Comparison of ENCODE assay signal across 21 cellular contexts in the genomic region with DNA sequence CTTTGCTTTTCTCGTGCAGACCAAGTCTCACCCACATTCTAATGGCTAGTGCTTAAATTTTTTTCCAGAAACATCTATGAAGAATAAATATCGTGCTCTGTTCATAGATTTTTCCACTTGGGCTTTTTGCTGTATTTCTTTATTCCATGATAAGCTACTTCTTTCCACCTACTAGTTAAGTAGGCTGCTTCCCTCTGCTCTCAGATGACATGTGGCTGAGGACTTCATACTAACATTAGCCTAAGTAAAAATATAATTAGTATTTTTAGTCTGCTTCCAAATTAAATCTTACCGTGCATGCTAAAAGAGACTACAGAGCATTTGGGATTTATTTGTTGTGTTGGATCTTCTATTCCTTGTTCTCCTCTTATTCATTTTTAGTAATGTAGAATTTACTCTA.
DNase-seq lines count a peak whose midpoint lies in the region; ATAC-seq and TF ChIP-seq lines count a peak whose summit lies in the region.
"Had no signal": no experiment of that assay in that cellular context is flagged by ENCODE, and none has a peak within 500 bp of the region (broad histone marks: within the 10 kb centered on the region; RNA-seq: fewer than 3 reads in every experiment).

No MANE protein-coding gene starts in this region.

- H3K36me3 Mint-ChIP-seq in endothelial cell (ENCODE audit: low read depth, unreplicated experiment): peaks cover 9% of the 10 kb centered on the region
- H3K36me3 Mint-ChIP-seq: CD8-positive, alpha-beta memory T cell had no signal

- TF ChIP-seq CTCF in HEK293 (tag by site-specific recombination; IDR thresholded peaks at IDR 0.05): no peak
- TF ChIP-seq CTCF in endothelial cell (IDR thresholded peaks at IDR 0.05; ENCODE audit: unreplicated experiment): no peak

- intact Hi-C loops in Right ventricle myocardium superior (cut with DNase I) (no loop called here), left cardiac atrium (cut with DNase I) (no loop called here), left ventricle myocardium superior (cut with micrococcal nuclease) (no loop called here)

- peaks cover 24% of the 10 kb centered on the region for H3K4me1 Mint-ChIP-seq in endothelial cell (ENCODE audit: unreplicated experiment)

- no peaks in the 10 kb centered on the region for H3K9me3 ChIP-seq in HEK293 (ENCODE audit: control insufficient read depth, insufficient read depth, low read depth, low read length)

- CTCF ChIA-PET in HEK293 (lab: Yijun Ruan, JAX): no interaction called here

- no peaks in the 10 kb centered on the region for H3K36me3 ChIP-seq in HEK293 (ENCODE audit: control insufficient read depth in 2 of 2, insufficient read depth in 1 of 2, low read length in 2 of 2)

- DNase-seq in Right ventricle myocardium superior (no peak), left cardiac atrium (no peak), left ventricle myocardium superior (no peak), putamen (ENCODE audit: low spot score) (peak; percentile 61), endothelial cell (ENCODE audit: low spot score) (no peak), germinal center (ENCODE audit: low spot score) (no peak)
- no peak for DNase-seq in central memory CD4-positive, alpha-beta T cell
- DNase-seq: 8988T; Calu3; CD8-positive, alpha-beta memory T cell; DMS53; EL; GF-D8; Karpas-422; NCI-H2107; NCI-H226; NCI-H510A treated with DMSO at 0.1 percent for 48 hours; NCI-H748 treated with DMSO at 0.1 percent for 48 hours had no signal

- no peak overlapping the region for H3K4me3 Mint-ChIP-seq in endothelial cell (ENCODE audit: unreplicated experiment)
- H3K4me3 Mint-ChIP-seq: CD8-positive, alpha-beta memory T cell had no signal

- H3K4me1 ChIP-seq in HEK293 (ENCODE audit: control insufficient read depth, insufficient read depth, low read length): peaks cover 19% of the 10 kb centered on the region

- H3K4me3 ChIP-seq in HEK293 (ENCODE audit: low read depth, low read length): no peak overlapping the region

- POLR2A ChIA-PET in HEK293 (lab: Yijun Ruan, JAX): no interaction called here

- no peaks in the 10 kb centered on the region for H3K27me3 Mint-ChIP-seq in endothelial cell (ENCODE audit: unreplicated experiment)

- H3K9me3 Mint-ChIP-seq in endothelial cell (ENCODE audit: unreplicated experiment): no peaks in the 10 kb centered on the region
- H3K9me3 Mint-ChIP-seq: CD8-positive, alpha-beta memory T cell had no signal

- ATAC-seq in Right ventricle myocardium superior (ENCODE audit: poor library complexity) (peak; percentile 5), left cardiac atrium (no peak), left ventricle myocardium superior (peak; percentile 22)

- no peak overlapping the region for H3K27ac ChIP-seq in HEK293 (ENCODE audit: extremely low read depth, low read depth, low read length)
- H3K27ac ChIP-seq: C4-2B, RWPE1 had no signal

- no peak overlapping the region for H3K27ac Mint-ChIP-seq in endothelial cell (ENCODE audit: unreplicated experiment)
- H3K27ac Mint-ChIP-seq: CD8-positive, alpha-beta memory T cell had no signal

TF ChIP-seq in HEK293, 187 proteins besides CTCF, POLR2A, EP300 and RAD21:
- TF ChIP-seq ZBTB17 (tag by site-specific recombination; IDR thresholded peaks at IDR 0.05) (0 out of 2 replicates have a peak, but pooled peaks have one; percentile 1), ZBTB49 (tag by site-specific recombination; IDR thresholded peaks at IDR 0.05; ENCODE audit: low read depth) (no peak), ZNF521 (tag by site-specific recombination; IDR thresholded peaks at IDR 0.05) (no peak), ZBTB21 (tag by site-specific recombination; IDR thresholded peaks at IDR 0.05) (no peak), ZNF701 (tag by site-specific recombination; IDR thresholded peaks at IDR 0.05) (no peak), SP7 (tag by site-specific recombination; IDR thresholded peaks at IDR 0.05) (0 out of 2 replicates have a peak, but pooled peaks have one; percentile 31), ZNF623 (tag by site-specific recombination; IDR thresholded peaks at IDR 0.05) (no peak), TCF7L2 (IDR thresholded peaks at IDR 0.05; ENCODE audit: borderline replicate concordance, low read depth, low read length) (0 out of 2 replicates have a peak, but pooled peaks have one; percentile 12), ZNF140 (tag by site-specific recombination; IDR thresholded peaks at IDR 0.05) (no peak), ZBTB20 (tag by site-specific recombination; IDR thresholded peaks at IDR 0.05) (no peak)
TF ChIP-seq in HEK293: peak in this region for 3.

Comparison
In these comparisons a context has a peak if more than half of its experiments do, and no peak if none do; other contexts are left out.
1. ATAC-seq: peak in Right ventricle myocardium superior (single experiment) and left ventricle myocardium superior (single experiment); none in left cardiac atrium (0 of 2).